In the genomic region with DNA sequence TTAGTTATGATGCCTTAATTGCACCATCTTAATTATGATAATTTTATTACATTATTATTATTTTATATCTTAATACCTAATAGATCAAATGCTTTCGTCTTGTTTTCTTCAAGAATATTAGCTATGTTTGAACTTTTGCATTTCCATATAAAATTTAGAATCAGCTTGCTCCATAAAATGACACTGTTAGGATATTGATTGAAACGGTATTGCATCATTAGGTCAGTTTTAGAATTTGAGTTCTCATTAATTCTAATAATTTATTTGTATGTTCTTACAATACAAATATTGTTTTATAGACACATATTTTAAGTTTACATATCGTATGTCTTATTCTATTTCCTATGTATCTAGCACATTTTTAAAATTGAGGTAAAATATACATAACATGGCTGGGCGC, we compare ENCODE assay signal across 31 cellular contexts. TPM values are rescaled to one million over a fixed set of nuclear protein-coding genes. Genes with fewer than 3 reads are reported as not detected.
"Had no signal": no experiment of that assay in that cellular context is flagged by ENCODE, and none has a peak within 500 bp of the region (broad histone marks: within the 10 kb centered on the region; RNA-seq: fewer than 3 reads in every experiment).

No MANE protein-coding gene starts in this region.

- H3K9me3 ChIP-seq: gastroesophageal sphincter, heart right ventricle had no signal

- H3K4me3 ChIP-seq: coronary artery, dorsolateral prefrontal cortex, gastroesophageal sphincter, heart right ventricle had no signal

- H3K27me3 ChIP-seq: brain microvascular endothelial cell, dorsolateral prefrontal cortex, foreskin keratinocyte, gastroesophageal sphincter, heart right ventricle had no signal

- DNase-seq: activated B cell treated with CpG ODN at 0.5 μM for 24 hours; activated CD4-positive, alpha-beta T cell treated with anti-CD3 and anti-CD28 coated beads for 48 hours; activated CD4-positive, alpha-beta T cell treated with anti-CD3 and anti-CD28 coated beads, Interleukin-2, amount 50 U/mL, for 1 hour; activated CD4-positive, alpha-beta T cell treated with anti-CD3 and anti-CD28 coated beads, Interleukin-2, amount 50 U/mL, for 48 hours; activated CD8-positive, alpha-beta memory T cell treated with anti-CD3 and anti-CD28 coated beads for 24 hours; activated CD8-positive, alpha-beta T cell treated with anti-CD3 and anti-CD28 coated beads for 36 hours; activated effector memory CD4-positive, alpha-beta T cell treated with Interleukin-2 at 50 U/mL for 16 hours; activated gamma-delta T cell treated with Interleukin-2 at 50 U/mL for 16 hours; activated naive CD4-positive, alpha-beta T cell treated with anti-CD3 and anti-CD28 coated beads, Interleukin-2, amount 50 U/mL, for 16 hours; activated naive CD4-positive, alpha-beta T cell treated with Interleukin-2 at 50 U/mL for 16 hours; activated T-cell treated with anti-CD3 and anti-CD28 coated beads, Interleukin-2, amount 50 U/mL, for 4 hours; amniotic stem cell; anterior cingulate cortex; brain microvascular endothelial cell; dorsolateral prefrontal cortex; effector memory CD4-positive, alpha-beta T cell; endodermal cell; foreskin keratinocyte; heart right ventricle; T-helper 17 cell; T1000; WERI-Rb-1 had no signal

- H3K4me1 ChIP-seq: foreskin keratinocyte, gastroesophageal sphincter, heart right ventricle had no signal

- H3K27ac ChIP-seq: brain microvascular endothelial cell, coronary artery, dorsolateral prefrontal cortex, foreskin keratinocyte, gastroesophageal sphincter, heart right ventricle, WERI-Rb-1 had no signal

- FAIRE-seq: astrocyte, bronchial epithelial cell had no signal

- ATAC-seq: activated CD4-positive, CD25-positive, alpha-beta regulatory T cell treated with anti-CD3 and anti-CD28 coated beads, Interleukin-2, amount 50 U/mL, for 24 hours; activated CD8-positive, alpha-beta T cell treated with anti-CD3 and anti-CD28 coated beads for 36 hours; activated T-cell treated with anti-CD3 and anti-CD28 coated beads, Interleukin-2, amount 50 U/mL, for 4 hours; activated T-helper 17 cell treated with anti-CD3 and anti-CD28 coated beads, Interleukin-2, amount 50 U/mL, for 72 hours; esophagus mucosa; foreskin keratinocyte; gastroesophageal sphincter; heart right ventricle; T-helper 17 cell had no signal

- H3K36me3 ChIP-seq: brain microvascular endothelial cell, WERI-Rb-1 had no signal

RNA-seq across cellular contexts. Expression of gene CRYAB, which starts 25.5 kb away (rescaled TPM):
- total RNA-seq: activated B cell treated with CpG ODN at 0.5 μM for 24 hours; activated CD8-positive, alpha-beta T cell treated with anti-CD3 and anti-CD28 coated beads for 36 hours; activated T-helper 17 cell treated with anti-CD3 and anti-CD28 coated beads, Interleukin-2, amount 50 U/mL, for 72 hours; bronchial epithelial cell; T-helper 17 cell had no signal

RNA-seq across cellular contexts. Expression of gene HSPB2, which starts 26.5 kb away (rescaled TPM):
- total RNA-seq: activated B cell treated with CpG ODN at 0.5 μM for 24 hours; activated CD8-positive, alpha-beta T cell treated with anti-CD3 and anti-CD28 coated beads for 36 hours; activated T-cell treated with anti-CD3 and anti-CD28 coated beads, Interleukin-2, amount 50 U/mL, for 4 hours; astrocyte; bronchial epithelial cell; epithelial cell of proximal tubule; foreskin keratinocyte; glomerular endothelial cell; T-helper 17 cell had no signal
